ENCODE assay signal across 20 cellular contexts in genomic region chr1:221442056-221442455, GRCh38.
DNase-seq lines count a peak whose midpoint lies in the region; ATAC-seq and TF ChIP-seq lines count a peak whose summit lies in the region.
"Had no signal": no experiment of that assay in that cellular context is flagged by ENCODE, and none has a peak within 500 bp of the region (broad histone marks: within the 10 kb centered on the region; RNA-seq: fewer than 3 reads in every experiment).

No MANE protein-coding gene starts in this region.

- H3K4me1 Mint-ChIP-seq in MCF 10A (ENCODE audit: insufficient read depth, unreplicated experiment) (peaks cover 35% of the 10 kb centered on the region), CD14-positive monocyte (peaks cover 18% of the 10 kb centered on the region)
- H3K4me1 Mint-ChIP-seq in activated CD8-positive, alpha-beta memory T cell treated with anti-CD3 and anti-CD28 coated beads, Interleukin-2, amount 10 ng/mL, durations not matched to agents 7 days and 5 days = peaks cover 23% of the 10 kb centered on the region

- intact Hi-C loops in mammary epithelial cell (cut with micrococcal nuclease) (no loop called here), MCF 10A (cut with micrococcal nuclease) (no loop called here), CD14-positive monocyte (cut with micrococcal nuclease) (loop anchor here in 1 of 2 donors (10.0 kb wide), 1 partner anchor 347 kb away; no protein-coding TSS in a partner anchor)

- dilution Hi-C loops in mammary epithelial cell (cut with HindIII; ENCODE audit: low sequenced_read_pairs) = no loop called here

- POLR2A ChIA-PET in MCF 10A (lab: Yijun Ruan, JAX) = no interaction called here

- no peak overlapping the region for H3K4me2 ChIP-seq in mammary epithelial cell (ENCODE audit: insufficient read depth, low read depth, low read length)
- H3K4me2 ChIP-seq: PC-9 had no signal

- peak overlapping the region; percentile 99 for H3K27ac ChIP-seq in mammary epithelial cell (ENCODE audit: insufficient read depth, low read depth, low read length)
- H3K27ac ChIP-seq: SK-N-MC had no signal

- CTCF ChIA-PET in mammary epithelial cell (lab: Charles Lee; ENCODE audit: low non-redundant PET) (no interaction called here), MCF 10A (lab: Yijun Ruan, JAX) (interaction anchor here (0.7 to 1.1 kb wide), 3 partner anchors 567 to 725 kb away, joined by 3 read pairs; no protein-coding TSS in a partner anchor)
- CTCF ChIA-PET in activated CD8-positive, alpha-beta memory T cell treated with anti-CD3 and anti-CD28 coated beads, Interleukin-2, amount 10 ng/mL, durations not matched to agents 7 days and 5 days (lab: Charles Lee) = interaction anchor here (1.6 kb wide), 1 partner anchor 11 kb away, joined by 4 read pairs; no protein-coding TSS in a partner anchor

- DNase-seq in mammary epithelial cell (no peak), MCF 10A (ENCODE audit: unreplicated experiment) (no peak), globus pallidus (ENCODE audit: low spot score) (peak; percentile 35), retina (peak; percentile 26), CD14-positive monocyte (ENCODE audit: low spot score) (no peak), AG20443 (ENCODE audit: low spot score) (no peak)
- no peak for DNase-seq in activated CD8-positive, alpha-beta memory T cell treated with anti-CD3 and anti-CD28 coated beads, Interleukin-2, amount 10 ng/mL, durations not matched to agents 7 days and 5 days
- DNase-seq: 8988T, EL, GF-D8, KG1, NCI-H1105, NCI-H146, NCI-H2029, NCI-H2227 treated with DMSO at 0.1 percent for 48 hours, NCI-H510A, PC-9, RPMI8226, SHP77 had no signal

- no peaks in the 10 kb centered on the region for H3K36me3 Mint-ChIP-seq in MCF 10A (ENCODE audit: insufficient read depth, unreplicated experiment)
- H3K36me3 Mint-ChIP-seq in CD14-positive monocyte = no peaks in the 10 kb centered on the region
- H3K36me3 Mint-ChIP-seq in activated CD8-positive, alpha-beta memory T cell treated with anti-CD3 and anti-CD28 coated beads, Interleukin-2, amount 10 ng/mL, durations not matched to agents 7 days and 5 days = no peaks in the 10 kb centered on the region

- H3K4me3 ChIP-seq in mammary epithelial cell (replicated peaks in 1 of 3; ENCODE audit: insufficient read depth in 1 of 3, low read depth in 2 of 3, low read length in 3 of 3) = no peak overlapping the region
- H3K4me3 ChIP-seq: PC-9, SK-N-MC had no signal

- no peak for TF ChIP-seq CTCF in mammary epithelial cell (conservative IDR thresholded peaks at IDR 0.05 in 1 of 2, IDR thresholded peaks at IDR 0.05 in 1 of 2; ENCODE audit: extremely low read depth in 1 of 2, insufficient read depth in 1 of 2, low read depth in 1 of 2, low read length in 2 of 2)
- no peak for TF ChIP-seq CTCF in MCF 10A (IDR thresholded peaks at IDR 0.05; ENCODE audit: unreplicated experiment)
- no peak for TF ChIP-seq CTCF in CD14-positive monocyte (IDR thresholded peaks at IDR 0.05)

- no peak overlapping the region for H3K9ac ChIP-seq in mammary epithelial cell (ENCODE audit: insufficient read depth, low read length)

- 67% methylated on average over 3 of the region's 3 CpGs for WGBS in mammary epithelial cell (ENCODE audit: low coverage, missing lambda C conversion rate)

- H3K4me3 Mint-ChIP-seq in MCF 10A (ENCODE audit: unreplicated experiment) (no peak overlapping the region), CD14-positive monocyte (no peak overlapping the region)
- no peak overlapping the region for H3K4me3 Mint-ChIP-seq in activated CD8-positive, alpha-beta memory T cell treated with anti-CD3 and anti-CD28 coated beads, Interleukin-2, amount 10 ng/mL, durations not matched to agents 7 days and 5 days

- H2AFZ ChIP-seq in mammary epithelial cell (ENCODE audit: low read depth, low read length) = peak overlapping the region; percentile 29
- H2AFZ ChIP-seq: PC-9 had no signal

- no peaks in the 10 kb centered on the region for H4K20me1 ChIP-seq in mammary epithelial cell (ENCODE audit: insufficient read depth, low read length)

- BruUV-seq in mammary epithelial cell (replicated peaks; lab: Mats Ljungman, UMichigan) (no TSS peak), MCF 10A (replicated peaks; lab: Mats Ljungman, UMichigan) (no TSS peak)

- no peaks in the 10 kb centered on the region for H3K36me3 ChIP-seq in mammary epithelial cell (ENCODE audit: insufficient read depth, low read length)

- H3K9me3 Mint-ChIP-seq in MCF 10A (ENCODE audit: unreplicated experiment) = no peaks in the 10 kb centered on the region
- no peaks in the 10 kb centered on the region for H3K9me3 Mint-ChIP-seq in CD14-positive monocyte
- no peaks in the 10 kb centered on the region for H3K9me3 Mint-ChIP-seq in activated CD8-positive, alpha-beta memory T cell treated with anti-CD3 and anti-CD28 coated beads, Interleukin-2, amount 10 ng/mL, durations not matched to agents 7 days and 5 days (ENCODE audit: low read depth)

- H3K27me3 Mint-ChIP-seq in MCF 10A (ENCODE audit: insufficient read depth, unreplicated experiment) (no peaks in the 10 kb centered on the region), CD14-positive monocyte (ENCODE audit: low read depth in 3 of 3) (peaks cover 0 to 2% (median 0%) of the 10 kb centered on the region in 3 donors)
- peaks cover 22% of the 10 kb centered on the region for H3K27me3 Mint-ChIP-seq in activated CD8-positive, alpha-beta memory T cell treated with anti-CD3 and anti-CD28 coated beads, Interleukin-2, amount 10 ng/mL, durations not matched to agents 7 days and 5 days

- no peaks in the 10 kb centered on the region for H3K9me3 ChIP-seq in mammary epithelial cell (replicated peaks; ENCODE audit: insufficient read depth, low read length)

- H3K27ac Mint-ChIP-seq in MCF 10A (ENCODE audit: low read depth, unreplicated experiment) (no peak overlapping the region), CD14-positive monocyte (no peak overlapping the region)
- H3K27ac Mint-ChIP-seq in activated CD8-positive, alpha-beta memory T cell treated with anti-CD3 and anti-CD28 coated beads, Interleukin-2, amount 10 ng/mL, durations not matched to agents 7 days and 5 days = no peak overlapping the region

- in situ Hi-C loops in mammary epithelial cell (cut with MboI; ENCODE audit: low sequenced_read_pairs in 2 of 2) = loop anchor here in 1 of 2 donors (25.0 kb wide), 1 partner anchor 555 kb away; the partner anchor contains the start of gene HLX

- peaks cover 35% of the 10 kb centered on the region for H3K4me1 ChIP-seq in mammary epithelial cell (ENCODE audit: insufficient read depth, low read length)

- ATAC-seq in activated CD8-positive, alpha-beta memory T cell treated with anti-CD3 and anti-CD28 coated beads, Interleukin-2, amount 10 ng/mL, durations not matched to agents 7 days and 5 days = no peak

- no peaks in the 10 kb centered on the region for H3K27me3 ChIP-seq in mammary epithelial cell (ENCODE audit: insufficient read depth, low read length)

- H3K79me2 ChIP-seq in mammary epithelial cell (ENCODE audit: insufficient read depth, low read length) = no peaks in the 10 kb centered on the region

Comparison
In these comparisons a context has a peak if more than half of its experiments do, and no peak if none do; other contexts are left out.
1. DNase-seq: peak in globus pallidus (single experiment) and retina (single experiment); none in mammary epithelial cell (single experiment), MCF 10A (single experiment), CD14-positive monocyte (single experiment), AG20443 (single experiment) and activated CD8-positive, alpha-beta memory T cell treated with anti-CD3 and anti-CD28 coated beads, Interleukin-2, amount 10 ng/mL, durations not matched to agents 7 days and 5 days (single experiment).